Comparison of ENCODE assay signal across 8 cellular contexts in genomic region chr1:99934801-99935200, GRCh38.
"Had no signal": no experiment of that assay in that cellular context is flagged by ENCODE, and none has a peak within 500 bp of the region (broad histone marks: within the 10 kb centered on the region; RNA-seq: fewer than 3 reads in every experiment).

No MANE protein-coding gene starts in this region.

- ATAC-seq: GM12878 had no signal

- H3K4me3 ChIP-seq: GM12878 had no signal

- DNase-seq: GDM1, GF-D8 had no signal

- FAIRE-seq: G401.6, GM12878, GM12891, GM12892, GM18507, GM19239 had no signal
